ENCODE assay signal across 8 cellular contexts in the genomic region with DNA sequence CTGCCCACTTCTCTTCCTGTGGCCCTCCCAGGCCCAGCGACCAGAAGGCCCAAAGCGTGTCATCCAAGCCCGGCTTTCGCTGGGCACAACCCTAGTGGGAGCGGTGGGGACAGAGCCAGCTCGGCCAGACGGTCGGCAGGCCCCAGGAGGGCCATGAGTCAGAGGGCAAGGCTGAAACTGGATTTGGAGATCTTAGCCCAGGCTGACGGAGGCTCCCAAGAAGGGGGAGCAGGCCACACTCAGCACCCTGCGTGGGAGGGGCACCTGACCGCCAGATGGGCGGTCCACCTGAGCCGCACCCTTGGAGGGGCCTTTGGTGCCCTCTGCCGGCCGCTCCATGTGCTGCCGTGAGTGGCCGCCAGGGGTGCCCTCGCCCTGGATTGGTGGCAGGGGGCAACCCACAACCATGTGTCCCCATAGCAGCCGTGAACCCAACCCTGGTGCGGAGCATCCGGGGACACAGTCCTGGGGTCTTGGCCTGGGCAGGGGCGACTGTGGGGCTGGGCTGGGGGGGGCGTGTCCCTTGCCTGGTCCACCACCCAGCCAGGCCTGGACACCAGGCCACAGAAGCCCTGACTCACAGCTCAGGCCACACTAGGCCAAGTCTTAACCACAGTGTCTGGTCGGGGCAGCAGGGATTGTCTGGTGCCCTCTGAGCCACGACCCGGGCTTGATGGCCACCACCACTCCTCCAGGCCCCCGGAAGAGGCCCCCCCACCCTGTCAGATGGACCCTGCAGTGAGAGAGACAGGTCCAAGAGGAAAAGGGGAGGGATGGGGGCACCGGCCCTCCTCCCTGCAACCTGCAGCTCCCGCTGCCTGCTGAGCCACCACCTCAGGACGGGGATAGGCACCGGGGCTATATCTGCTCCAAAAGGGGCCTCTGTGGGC. TPM values are rescaled to one million over a fixed set of nuclear protein-coding genes. Genes with fewer than 3 reads are reported as not detected.
DNase-seq lines count a peak whose midpoint lies in the region; ATAC-seq and TF ChIP-seq lines count a peak whose summit lies in the region.

No MANE protein-coding gene starts in this region.

- H3K9me3 ChIP-seq in right cardiac atrium (ENCODE audit: control insufficient read depth, low read length) (no peaks in the 10 kb centered on the region), sigmoid colon (no peaks in the 10 kb centered on the region)

- 32% methylated on average over 31 of the region's 31 CpGs for WGBS in right cardiac atrium
- 27 to 37% methylated on average over 31 of the region's 31 CpGs for WGBS in sigmoid colon, 2 donors

- H3K4me3 ChIP-seq in right cardiac atrium (ENCODE audit: low read length) (no peak overlapping the region), sigmoid colon (no peak overlapping the region)

- H3K27me3 ChIP-seq in right cardiac atrium (ENCODE audit: control insufficient read depth, insufficient read depth): no peaks in the 10 kb centered on the region
- H3K27me3 ChIP-seq in sigmoid colon: peaks cover 17 to 62% (median 50%) of the 10 kb centered on the region in 3 donors

- peak; percentile 81 to 82 for ATAC-seq in right cardiac atrium

- no peaks in the 10 kb centered on the region for H3K36me3 ChIP-seq in sigmoid colon

- peak; percentile 93 to 100 (median 96) for TF ChIP-seq CTCF in sigmoid colon (IDR thresholded peaks at IDR 0.05)

- no peak for TF ChIP-seq POLR2A in sigmoid colon (IDR thresholded peaks at IDR 0.05)

- intact Hi-C loops in right cardiac atrium (cut with DNase I): loop anchor here (2.0 to 10.0 kb wide), 4 partner anchors 63 to 176 kb away; no protein-coding TSS in a partner anchor
- intact Hi-C loops in sigmoid colon (cut with DNase I): loop anchor here (2.0 kb wide), 1 partner anchor 65 kb away; no protein-coding TSS in a partner anchor

- H3K4me1 ChIP-seq in right cardiac atrium (ENCODE audit: control insufficient read depth, insufficient read depth, low read length) (peaks cover 2% of the 10 kb centered on the region), sigmoid colon (peaks cover 0 to 30% (median 26%) of the 10 kb centered on the region in 4 donors)

- no peak for TF ChIP-seq EP300 in sigmoid colon (IDR thresholded peaks at IDR 0.05)

- peak overlapping the region; percentile 98 for H3K27ac ChIP-seq in angular gyrus (ENCODE audit: low read depth, low read length)
- H3K27ac ChIP-seq in right cardiac atrium (ENCODE audit: low read length): no peak overlapping the region
- H3K27ac ChIP-seq in sigmoid colon: peak overlapping the region in 2 of 4 donors; percentile 30 to 43

- in situ Hi-C loops in KBM-7 (cut with MboI; ENCODE audit: low pct_unique_long_range_greater_than_20kb, low sequenced_read_pairs): no loop called here

- DNase-seq in NOMO-1 (lab: John Stamatoyannopoulos, UW; ENCODE audit: unreplicated experiment in 2 of 2) (peak; percentile 66 to 72), NOMO-1 treated with dmso at 0.1 percent for 144 hours (lab: John Stamatoyannopoulos, UW; ENCODE audit: unreplicated experiment) (no peak), KBM-7 (peak; percentile 80), T-helper 2 cell (peak; percentile 65 to 82 (median 73)), right cardiac atrium (peak; percentile 90 to 94 (median 91)), sigmoid colon (peak; percentile 92), NCI-H1105 (lab: John Stamatoyannopoulos, UW) (no peak)

RNA-seq across cellular contexts. Expression of a gene that starts 19.2 kb away (rescaled TPM):
- 10 to 100 TPM; 84.7 to 99.9 (median 94.9) TPM for total RNA-seq in right cardiac atrium
- polyA plus RNA-seq in right cardiac atrium: 82.3 TPM
- total RNA-seq in sigmoid colon: 100 to 1,000 TPM in 2 of 4 donors, 10 to 100 TPM in 2; 94.6 to 133 (median 108) TPM
- 100 to 1,000 TPM; 142 to 177 (median 170) TPM for polyA plus RNA-seq in sigmoid colon

RNA-seq across cellular contexts. Expression of a gene that starts 22.1 kb away (rescaled TPM):
- total RNA-seq in right cardiac atrium: 1 to 10 TPM; 5.5 to 8.2 (median 6.3) TPM
- polyA plus RNA-seq in right cardiac atrium: 3.1 TPM
- 10 to 100 TPM in 2 of 4 donors, 1 to 10 TPM in 2; 5.4 to 15.6 (median 11.6) TPM for total RNA-seq in sigmoid colon
- 100 to 1,000 TPM; 153 to 168 (median 155) TPM for polyA plus RNA-seq in sigmoid colon

RNA-seq across cellular contexts. Expression of a gene that starts 32.5 kb away (rescaled TPM):
- total RNA-seq in right cardiac atrium (10 to 100 TPM; 12.6 to 16.4 (median 14.3) TPM), sigmoid colon (10 to 100 TPM; 20.9 to 41.5 (median 39.6) TPM)
- polyA plus RNA-seq in right cardiac atrium (17.6 TPM), sigmoid colon (10 to 100 TPM in 2 of 3 donors, 1 to 10 TPM in 1; 7.9 to 27.6 (median 25.7) TPM)

RNA-seq across cellular contexts. Expression of a gene that starts 33.1 kb away (rescaled TPM):
- total RNA-seq in right cardiac atrium: 10 to 100 TPM; 18.2 to 25.2 (median 22.6) TPM
- 17.5 TPM for polyA plus RNA-seq in right cardiac atrium
- total RNA-seq in sigmoid colon: 10 to 100 TPM; 15.1 to 29.6 (median 22.2) TPM
- polyA plus RNA-seq in sigmoid colon: 10 to 100 TPM; 11.3 to 18.6 (median 14.4) TPM

RNA-seq across cellular contexts. Expression of a gene that starts 49.2 kb away (rescaled TPM):
- total RNA-seq in right cardiac atrium (10 to 100 TPM; 30.0 to 34.5 (median 30.8) TPM), sigmoid colon (10 to 100 TPM in 3 of 4 donors, 1 to 10 TPM in 1; 6.7 to 26.3 (median 14.9) TPM)
- polyA plus RNA-seq in right cardiac atrium (26.7 TPM), sigmoid colon (10 to 100 TPM in 2 of 3 donors, 1 to 10 TPM in 1; 7.8 to 55.9 (median 40.0) TPM)

Comparison
In these comparisons a context has a peak if more than half of its experiments do, and no peak if none do; other contexts are left out.
1. DNase-seq: peak in NOMO-1 (2 of 2), KBM-7 (single experiment), T-helper 2 cell (5 of 5), right cardiac atrium (3 of 3) and sigmoid colon (single experiment); none in NOMO-1 treated with dmso at 0.1 percent for 144 hours (single experiment) and NCI-H1105 (single experiment).